1 cellular context compared by ENCODE assay signal in the genomic region with DNA sequence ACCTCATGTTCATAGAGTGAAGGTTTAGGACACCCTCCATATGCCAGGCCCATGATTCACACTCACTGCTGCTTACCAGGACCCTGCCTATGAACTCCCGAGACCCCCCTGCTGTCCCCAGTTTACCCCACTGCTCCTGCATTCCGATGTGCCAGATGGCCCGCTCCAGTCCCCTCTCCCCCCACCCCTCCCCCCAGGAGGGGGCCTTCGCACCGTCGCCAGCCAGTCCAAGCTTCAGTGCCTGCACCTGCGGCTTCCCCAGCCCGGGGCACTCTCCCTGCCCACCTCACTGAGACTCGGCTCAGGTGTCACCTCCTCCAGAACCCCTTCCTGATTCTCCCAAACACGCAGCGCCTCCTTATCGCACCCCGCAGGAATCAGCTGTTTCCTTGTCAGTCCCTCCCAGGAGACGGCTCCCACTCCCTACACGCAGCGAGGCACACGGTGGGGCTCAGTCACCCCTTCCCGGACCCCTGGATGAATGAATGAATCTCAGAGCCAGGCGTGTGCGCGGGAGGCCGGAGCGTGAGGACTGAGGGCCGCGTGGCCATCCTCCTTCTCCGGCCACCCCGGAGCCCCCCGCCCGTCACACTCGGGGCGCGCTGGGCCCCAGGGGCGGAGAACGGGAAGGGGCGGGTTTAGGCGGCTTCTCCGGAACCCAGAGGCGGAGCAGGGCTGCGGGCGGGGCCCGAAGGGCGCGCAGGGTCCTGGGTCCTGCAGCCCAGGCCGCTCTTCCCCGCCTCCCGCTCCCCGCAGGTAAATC.
TF ChIP-seq lines count a peak whose summit lies in the region.

No MANE protein-coding gene starts in this region.

TF ChIP-seq in HEK293, 187 proteins besides CTCF, POLR2A, EP300 and RAD21 (continued from another document and continues in another):
- TF ChIP-seq, protein P1, sequence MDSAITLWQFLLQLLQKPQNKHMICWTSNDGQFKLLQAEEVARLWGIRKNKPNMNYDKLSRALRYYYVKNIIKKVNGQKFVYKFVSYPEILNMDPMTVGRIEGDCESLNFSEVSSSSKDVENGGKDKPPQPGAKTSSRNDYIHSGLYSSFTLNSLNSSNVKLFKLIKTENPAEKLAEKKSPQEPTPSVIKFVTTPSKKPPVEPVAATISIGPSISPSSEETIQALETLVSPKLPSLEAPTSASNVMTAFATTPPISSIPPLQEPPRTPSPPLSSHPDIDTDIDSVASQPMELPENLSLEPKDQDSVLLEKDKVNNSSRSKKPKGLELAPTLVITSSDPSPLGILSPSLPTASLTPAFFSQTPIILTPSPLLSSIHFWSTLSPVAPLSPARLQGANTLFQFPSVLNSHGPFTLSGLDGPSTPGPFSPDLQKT (IDR thresholded peaks at IDR 0.05; ENCODE audit: borderline replicate concordance, low read depth, low read length) = no peak
- TF ChIP-seq OVOL3 (tag by site-specific recombination; IDR thresholded peaks at IDR 0.05) = no peak
- TF ChIP-seq, protein P2, sequence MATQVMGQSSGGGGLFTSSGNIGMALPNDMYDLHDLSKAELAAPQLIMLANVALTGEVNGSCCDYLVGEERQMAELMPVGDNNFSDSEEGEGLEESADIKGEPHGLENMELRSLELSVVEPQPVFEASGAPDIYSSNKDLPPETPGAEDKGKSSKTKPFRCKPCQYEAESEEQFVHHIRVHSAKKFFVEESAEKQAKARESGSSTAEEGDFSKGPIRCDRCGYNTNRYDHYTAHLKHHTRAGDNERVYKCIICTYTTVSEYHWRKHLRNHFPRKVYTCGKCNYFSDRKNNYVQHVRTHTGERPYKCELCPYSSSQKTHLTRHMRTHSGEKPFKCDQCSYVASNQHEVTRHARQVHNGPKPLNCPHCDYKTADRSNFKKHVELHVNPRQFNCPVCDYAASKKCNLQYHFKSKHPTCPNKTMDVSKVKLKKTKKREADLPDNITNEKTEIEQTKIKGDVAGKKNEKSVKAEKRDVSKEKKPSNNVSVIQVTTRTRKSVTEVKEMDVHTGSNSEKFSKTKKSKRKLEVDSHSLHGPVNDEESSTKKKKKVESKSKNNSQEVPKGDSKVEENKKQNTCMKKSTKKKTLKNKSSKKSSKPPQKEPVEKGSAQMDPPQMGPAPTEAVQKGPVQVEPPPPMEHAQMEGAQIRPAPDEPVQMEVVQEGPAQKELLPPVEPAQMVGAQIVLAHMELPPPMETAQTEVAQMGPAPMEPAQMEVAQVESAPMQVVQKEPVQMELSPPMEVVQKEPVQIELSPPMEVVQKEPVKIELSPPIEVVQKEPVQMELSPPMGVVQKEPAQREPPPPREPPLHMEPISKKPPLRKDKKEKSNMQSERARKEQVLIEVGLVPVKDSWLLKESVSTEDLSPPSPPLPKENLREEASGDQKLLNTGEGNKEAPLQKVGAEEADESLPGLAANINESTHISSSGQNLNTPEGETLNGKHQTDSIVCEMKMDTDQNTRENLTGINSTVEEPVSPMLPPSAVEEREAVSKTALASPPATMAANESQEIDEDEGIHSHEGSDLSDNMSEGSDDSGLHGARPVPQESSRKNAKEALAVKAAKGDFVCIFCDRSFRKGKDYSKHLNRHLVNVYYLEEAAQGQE (tag by site-specific recombination; IDR thresholded peaks at IDR 0.05) = no peak
- TF ChIP-seq, protein P3, sequence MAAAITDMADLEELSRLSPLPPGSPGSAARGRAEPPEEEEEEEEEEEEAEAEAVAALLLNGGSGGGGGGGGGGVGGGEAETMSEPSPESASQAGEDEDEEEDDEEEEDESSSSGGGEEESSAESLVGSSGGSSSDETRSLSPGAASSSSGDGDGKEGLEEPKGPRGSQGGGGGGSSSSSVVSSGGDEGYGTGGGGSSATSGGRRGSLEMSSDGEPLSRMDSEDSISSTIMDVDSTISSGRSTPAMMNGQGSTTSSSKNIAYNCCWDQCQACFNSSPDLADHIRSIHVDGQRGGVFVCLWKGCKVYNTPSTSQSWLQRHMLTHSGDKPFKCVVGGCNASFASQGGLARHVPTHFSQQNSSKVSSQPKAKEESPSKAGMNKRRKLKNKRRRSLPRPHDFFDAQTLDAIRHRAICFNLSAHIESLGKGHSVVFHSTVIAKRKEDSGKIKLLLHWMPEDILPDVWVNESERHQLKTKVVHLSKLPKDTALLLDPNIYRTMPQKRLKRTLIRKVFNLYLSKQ (tag by site-specific recombination; IDR thresholded peaks at IDR 0.05; ENCODE audit: borderline replicate concordance) = no peak
- TF ChIP-seq KLF10 (tag by site-specific recombination; IDR thresholded peaks at IDR 0.05) = peak; percentile 60; the same call in 1 of the 2 replicates
- no peak for TF ChIP-seq ZNF140 (tag by site-specific recombination; IDR thresholded peaks at IDR 0.05)
- TF ChIP-seq ZBTB1 (tag by site-specific recombination; IDR thresholded peaks at IDR 0.05) = no peak
- TF ChIP-seq ZNF10 (tag by site-specific recombination; IDR thresholded peaks at IDR 0.05) = no peak
- no peak for TF ChIP-seq ZNF214 (tag by site-specific recombination; IDR thresholded peaks at IDR 0.05; ENCODE audit: borderline replicate concordance)
- TF ChIP-seq GLIS2 (tag by site-specific recombination; IDR thresholded peaks at IDR 0.05) = peak; percentile 87
- TF ChIP-seq, protein P4, sequence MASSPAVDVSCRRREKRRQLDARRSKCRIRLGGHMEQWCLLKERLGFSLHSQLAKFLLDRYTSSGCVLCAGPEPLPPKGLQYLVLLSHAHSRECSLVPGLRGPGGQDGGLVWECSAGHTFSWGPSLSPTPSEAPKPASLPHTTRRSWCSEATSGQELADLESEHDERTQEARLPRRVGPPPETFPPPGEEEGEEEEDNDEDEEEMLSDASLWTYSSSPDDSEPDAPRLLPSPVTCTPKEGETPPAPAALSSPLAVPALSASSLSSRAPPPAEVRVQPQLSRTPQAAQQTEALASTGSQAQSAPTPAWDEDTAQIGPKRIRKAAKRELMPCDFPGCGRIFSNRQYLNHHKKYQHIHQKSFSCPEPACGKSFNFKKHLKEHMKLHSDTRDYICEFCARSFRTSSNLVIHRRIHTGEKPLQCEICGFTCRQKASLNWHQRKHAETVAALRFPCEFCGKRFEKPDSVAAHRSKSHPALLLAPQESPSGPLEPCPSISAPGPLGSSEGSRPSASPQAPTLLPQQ (tag by site-specific recombination; IDR thresholded peaks at IDR 0.05) = peak; percentile 78
- 0 out of 2 replicates have a peak, but pooled peaks have one; percentile 21 for TF ChIP-seq SCRT1 (tag by site-specific recombination; IDR thresholded peaks at IDR 0.05; ENCODE audit: borderline replicate concordance)
- peak; percentile 83; the same call in 1 of the 2 replicates for TF ChIP-seq ZBTB7A (tag by site-specific recombination; IDR thresholded peaks at IDR 0.05; ENCODE audit: low read depth)
- peak; percentile 84 for TF ChIP-seq SP3 (tag by site-specific recombination; IDR thresholded peaks at IDR 0.05)
- peak; percentile 77 for TF ChIP-seq GLIS1 (tag by site-specific recombination; IDR thresholded peaks at IDR 0.05)
- peak; percentile 64 for TF ChIP-seq ZBTB48 (tag by site-specific recombination; IDR thresholded peaks at IDR 0.05)
- TF ChIP-seq, protein P5, sequence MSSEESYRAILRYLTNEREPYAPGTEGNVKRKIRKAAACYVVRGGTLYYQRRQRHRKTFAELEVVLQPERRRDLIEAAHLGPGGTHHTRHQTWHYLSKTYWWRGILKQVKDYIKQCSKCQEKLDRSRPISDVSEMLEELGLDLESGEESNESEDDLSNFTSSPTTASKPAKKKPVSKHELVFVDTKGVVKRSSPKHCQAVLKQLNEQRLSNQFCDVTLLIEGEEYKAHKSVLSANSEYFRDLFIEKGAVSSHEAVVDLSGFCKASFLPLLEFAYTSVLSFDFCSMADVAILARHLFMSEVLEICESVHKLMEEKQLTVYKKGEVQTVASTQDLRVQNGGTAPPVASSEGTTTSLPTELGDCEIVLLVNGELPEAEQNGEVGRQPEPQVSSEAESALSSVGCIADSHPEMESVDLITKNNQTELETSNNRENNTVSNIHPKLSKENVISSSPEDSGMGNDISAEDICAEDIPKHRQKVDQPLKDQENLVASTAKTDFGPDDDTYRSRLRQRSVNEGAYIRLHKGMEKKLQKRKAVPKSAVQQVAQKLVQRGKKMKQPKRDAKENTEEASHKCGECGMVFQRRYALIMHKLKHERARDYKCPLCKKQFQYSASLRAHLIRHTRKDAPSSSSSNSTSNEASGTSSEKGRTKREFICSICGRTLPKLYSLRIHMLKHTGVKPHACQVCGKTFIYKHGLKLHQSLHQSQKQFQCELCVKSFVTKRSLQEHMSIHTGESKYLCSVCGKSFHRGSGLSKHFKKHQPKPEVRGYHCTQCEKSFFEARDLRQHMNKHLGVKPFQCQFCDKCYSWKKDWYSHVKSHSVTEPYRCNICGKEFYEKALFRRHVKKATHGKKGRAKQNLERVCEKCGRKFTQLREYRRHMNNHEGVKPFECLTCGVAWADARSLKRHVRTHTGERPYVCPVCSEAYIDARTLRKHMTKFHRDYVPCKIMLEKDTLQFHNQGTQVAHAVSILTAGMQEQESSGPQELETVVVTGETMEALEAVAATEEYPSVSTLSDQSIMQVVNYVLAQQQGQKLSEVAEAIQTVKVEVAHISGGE (tag by site-specific recombination; conservative IDR thresholded peaks at IDR 0.05; ENCODE audit: low read depth) = peak; percentile 53
- peak; percentile 48 for TF ChIP-seq ZEB2 (tag by site-specific recombination; IDR thresholded peaks at IDR 0.05)
- peak; percentile 81 for TF ChIP-seq WT1 (tag by site-specific recombination; IDR thresholded peaks at IDR 0.05)
- no peak; the same call in none of the 2 replicates for TF ChIP-seq ZXDB (tag by site-specific recombination; IDR thresholded peaks at IDR 0.05)
- no peak for TF ChIP-seq ZNF792 (tag by site-specific recombination; IDR thresholded peaks at IDR 0.05)
- TF ChIP-seq, protein P6, sequence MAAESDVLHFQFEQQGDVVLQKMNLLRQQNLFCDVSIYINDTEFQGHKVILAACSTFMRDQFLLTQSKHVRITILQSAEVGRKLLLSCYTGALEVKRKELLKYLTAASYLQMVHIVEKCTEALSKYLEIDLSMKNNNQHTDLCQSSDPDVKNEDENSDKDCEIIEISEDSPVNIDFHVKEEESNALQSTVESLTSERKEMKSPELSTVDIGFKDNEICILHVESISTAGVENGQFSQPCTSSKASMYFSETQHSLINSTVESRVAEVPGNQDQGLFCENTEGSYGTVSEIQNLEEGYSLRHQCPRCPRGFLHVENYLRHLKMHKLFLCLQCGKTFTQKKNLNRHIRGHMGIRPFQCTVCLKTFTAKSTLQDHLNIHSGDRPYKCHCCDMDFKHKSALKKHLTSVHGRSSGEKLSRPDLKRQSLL (tag by site-specific recombination; IDR thresholded peaks at IDR 0.05) = no peak
- TF ChIP-seq ZNF501 (tag by site-specific recombination; IDR thresholded peaks at IDR 0.05) = peak; percentile 80
- 0 out of 2 replicates have a peak, but pooled peaks have one; percentile 7 for TF ChIP-seq ZNF76 (tag by site-specific recombination; IDR thresholded peaks at IDR 0.05; ENCODE audit: borderline replicate concordance, low read depth)
- no peak for TF ChIP-seq ZNF138 (tag by site-specific recombination; IDR thresholded peaks at IDR 0.05; ENCODE audit: borderline replicate concordance)
- no peak for TF ChIP-seq ZNF654 (tag by site-specific recombination; IDR thresholded peaks at IDR 0.05; ENCODE audit: low read depth)
- TF ChIP-seq ZNF112 (tag by site-specific recombination; IDR thresholded peaks at IDR 0.05) = no peak
- TF ChIP-seq SCRT2 (tag by site-specific recombination; IDR thresholded peaks at IDR 0.05) = peak; percentile 55
- TF ChIP-seq ZNF423 (tag by site-specific recombination; IDR thresholded peaks at IDR 0.05) = peak; percentile 42; the same call in 1 of the 2 replicates
- no peak for TF ChIP-seq ZNF701 (tag by site-specific recombination; IDR thresholded peaks at IDR 0.05)
- TF ChIP-seq, protein P7, sequence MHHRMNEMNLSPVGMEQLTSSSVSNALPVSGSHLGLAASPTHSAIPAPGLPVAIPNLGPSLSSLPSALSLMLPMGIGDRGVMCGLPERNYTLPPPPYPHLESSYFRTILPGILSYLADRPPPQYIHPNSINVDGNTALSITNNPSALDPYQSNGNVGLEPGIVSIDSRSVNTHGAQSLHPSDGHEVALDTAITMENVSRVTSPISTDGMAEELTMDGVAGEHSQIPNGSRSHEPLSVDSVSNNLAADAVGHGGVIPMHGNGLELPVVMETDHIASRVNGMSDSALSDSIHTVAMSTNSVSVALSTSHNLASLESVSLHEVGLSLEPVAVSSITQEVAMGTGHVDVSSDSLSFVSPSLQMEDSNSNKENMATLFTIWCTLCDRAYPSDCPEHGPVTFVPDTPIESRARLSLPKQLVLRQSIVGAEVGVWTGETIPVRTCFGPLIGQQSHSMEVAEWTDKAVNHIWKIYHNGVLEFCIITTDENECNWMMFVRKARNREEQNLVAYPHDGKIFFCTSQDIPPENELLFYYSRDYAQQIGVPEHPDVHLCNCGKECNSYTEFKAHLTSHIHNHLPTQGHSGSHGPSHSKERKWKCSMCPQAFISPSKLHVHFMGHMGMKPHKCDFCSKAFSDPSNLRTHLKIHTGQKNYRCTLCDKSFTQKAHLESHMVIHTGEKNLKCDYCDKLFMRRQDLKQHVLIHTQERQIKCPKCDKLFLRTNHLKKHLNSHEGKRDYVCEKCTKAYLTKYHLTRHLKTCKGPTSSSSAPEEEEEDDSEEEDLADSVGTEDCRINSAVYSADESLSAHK (tag by site-specific recombination; IDR thresholded peaks at IDR 0.05) = no peak; the same call in 1 of the 2 replicates
- TF ChIP-seq ZIC2 (tag by site-specific recombination; IDR thresholded peaks at IDR 0.05) = peak; percentile 76
- no peak for TF ChIP-seq ZNF529 (tag by site-specific recombination; IDR thresholded peaks at IDR 0.05; ENCODE audit: insufficient replicate concordance)
- peak; percentile 49; the same call in 1 of the 2 replicates for TF ChIP-seq KLF9 (tag by site-specific recombination; IDR thresholded peaks at IDR 0.05; ENCODE audit: low read depth)
- TF ChIP-seq ZNF610 (tag by site-specific recombination; IDR thresholded peaks at IDR 0.05; ENCODE audit: borderline replicate concordance) = 0 out of 2 replicates have a peak, but pooled peaks have one; percentile 43
- TF ChIP-seq, protein P8, sequence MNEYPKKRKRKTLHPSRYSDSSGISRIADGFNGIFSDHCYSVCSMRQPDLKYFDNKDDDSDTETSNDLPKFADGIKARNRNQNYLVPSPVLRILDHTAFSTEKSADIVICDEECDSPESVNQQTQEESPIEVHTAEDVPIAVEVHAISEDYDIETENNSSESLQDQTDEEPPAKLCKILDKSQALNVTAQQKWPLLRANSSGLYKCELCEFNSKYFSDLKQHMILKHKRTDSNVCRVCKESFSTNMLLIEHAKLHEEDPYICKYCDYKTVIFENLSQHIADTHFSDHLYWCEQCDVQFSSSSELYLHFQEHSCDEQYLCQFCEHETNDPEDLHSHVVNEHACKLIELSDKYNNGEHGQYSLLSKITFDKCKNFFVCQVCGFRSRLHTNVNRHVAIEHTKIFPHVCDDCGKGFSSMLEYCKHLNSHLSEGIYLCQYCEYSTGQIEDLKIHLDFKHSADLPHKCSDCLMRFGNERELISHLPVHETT (tag by site-specific recombination; IDR thresholded peaks at IDR 0.05) = no peak
- peak; percentile 77 for TF ChIP-seq SP2 (tag by site-specific recombination; IDR thresholded peaks at IDR 0.05)
- TF ChIP-seq, protein P9, sequence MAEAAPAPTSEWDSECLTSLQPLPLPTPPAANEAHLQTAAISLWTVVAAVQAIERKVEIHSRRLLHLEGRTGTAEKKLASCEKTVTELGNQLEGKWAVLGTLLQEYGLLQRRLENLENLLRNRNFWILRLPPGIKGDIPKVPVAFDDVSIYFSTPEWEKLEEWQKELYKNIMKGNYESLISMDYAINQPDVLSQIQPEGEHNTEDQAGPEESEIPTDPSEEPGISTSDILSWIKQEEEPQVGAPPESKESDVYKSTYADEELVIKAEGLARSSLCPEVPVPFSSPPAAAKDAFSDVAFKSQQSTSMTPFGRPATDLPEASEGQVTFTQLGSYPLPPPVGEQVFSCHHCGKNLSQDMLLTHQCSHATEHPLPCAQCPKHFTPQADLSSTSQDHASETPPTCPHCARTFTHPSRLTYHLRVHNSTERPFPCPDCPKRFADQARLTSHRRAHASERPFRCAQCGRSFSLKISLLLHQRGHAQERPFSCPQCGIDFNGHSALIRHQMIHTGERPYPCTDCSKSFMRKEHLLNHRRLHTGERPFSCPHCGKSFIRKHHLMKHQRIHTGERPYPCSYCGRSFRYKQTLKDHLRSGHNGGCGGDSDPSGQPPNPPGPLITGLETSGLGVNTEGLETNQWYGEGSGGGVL (tag by site-specific recombination; IDR thresholded peaks at IDR 0.05) = peak; percentile 66; the same call in 1 of the 2 replicates
